In the genomic region with DNA sequence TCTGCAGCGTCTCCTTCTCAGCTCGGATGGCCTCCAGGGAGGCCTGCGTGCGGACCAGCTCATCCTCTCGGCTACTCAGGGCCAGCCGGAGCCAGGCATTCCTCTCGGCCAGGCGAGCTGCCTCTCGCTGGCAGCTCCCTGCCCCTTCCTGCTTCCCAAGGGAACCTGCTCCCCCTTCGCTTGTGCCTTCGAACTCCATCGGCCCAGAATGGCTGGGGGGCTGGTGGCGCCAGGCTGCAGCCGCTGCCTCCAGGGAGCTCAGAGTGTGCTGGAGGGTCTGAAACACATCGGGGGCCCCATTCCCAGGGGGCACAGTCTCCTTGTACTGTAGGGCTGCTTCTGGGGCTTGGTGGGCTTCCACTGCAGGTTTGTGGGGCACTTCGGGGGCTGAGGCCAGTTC, we compare ENCODE assay signal across 27 cellular contexts. TPM values are rescaled to one million over a fixed set of nuclear protein-coding genes. Genes with fewer than 3 reads are reported as not detected.
DNase-seq lines count a peak whose midpoint lies in the region; ATAC-seq, FAIRE-seq and TF ChIP-seq lines count a peak whose summit lies in the region.
"Had no signal": no experiment of that assay in that cellular context is flagged by ENCODE, and none has a peak within 500 bp of the region (broad histone marks: within the 10 kb centered on the region; RNA-seq: fewer than 3 reads in every experiment).

No MANE protein-coding gene starts in this region.

- peaks cover 13% of the 10 kb centered on the region for H3K9me3 ChIP-seq in left ventricle myocardium inferior (replicated peaks)
- H3K9me3 ChIP-seq in right atrium auricular region, result peaks cover 0 to 7% of the 10 kb centered on the region in 2 donors
- H3K9me3 ChIP-seq in H1 (ENCODE audit: insufficient read depth in 2 of 2, low read depth in 1 of 2, low read length in 1 of 2), result peaks cover 15 to 19% of the 10 kb centered on the region in 2 experiments; a peak in 3 of 4 replicates
- peaks cover 10% of the 10 kb centered on the region for H3K9me3 ChIP-seq in mesenchymal stem cell (ENCODE audit: control insufficient read depth, low read length)
- H3K9me3 ChIP-seq in upper lobe of left lung, result no peaks in the 10 kb centered on the region
- H3K9me3 ChIP-seq in PC-9 (ENCODE audit: insufficient read depth, low read depth), result no peaks in the 10 kb centered on the region
- H3K9me3 ChIP-seq: SJSA1 had no signal

- H3K4me3 ChIP-seq in left ventricle myocardium inferior (peak overlapping the region; percentile 71), right atrium auricular region (peak overlapping the region in 1 of 2 donors; percentile 49), H1 (ENCODE audit: extremely low read depth in 1 of 4, insufficient read depth in 2 of 4, low read depth in 3 of 4, low read length in 4 of 4) (no peak overlapping the region), mesenchymal stem cell (ENCODE audit: insufficient read depth in 1 of 2, low read depth in 1 of 2, low read length in 2 of 2) (no peak overlapping the region), upper lobe of left lung (peak overlapping the region; percentile 7 to 53 (median 44)), PC-9 (no peak overlapping the region)
- H3K4me3 ChIP-seq: SJSA1 had no signal

- H3K36me3 ChIP-seq in left ventricle myocardium inferior (peaks cover 16% of the 10 kb centered on the region), right atrium auricular region (no peaks in the 10 kb centered on the region), H1 (ENCODE audit: control insufficient read depth in 2 of 4, insufficient read depth in 4 of 4, low read length in 3 of 4) (peaks cover 0 to 13% (median 3%) of the 10 kb centered on the region in 4 experiments; a peak in 3 of 8 replicates), mesenchymal stem cell (ENCODE audit: control insufficient read depth in 1 of 2, insufficient read depth in 2 of 2, low read depth in 1 of 2, low read length in 2 of 2) (no peaks in the 10 kb centered on the region), upper lobe of left lung (peaks cover 0 to 12% (median 3%) of the 10 kb centered on the region in 4 donors), PC-9 (ENCODE audit: low read depth) (no peaks in the 10 kb centered on the region)
- H3K36me3 ChIP-seq: SJSA1 had no signal

- H4K91ac ChIP-seq in H1 (replicated peaks; ENCODE audit: insufficient read length, low read length) (no peak overlapping the region), mesenchymal stem cell (ENCODE audit: low read length) (peak overlapping the region; percentile 29)

- H4K5ac ChIP-seq in H1 (ENCODE audit: insufficient read length, low read depth, low read length), result no peak overlapping the region

- TF ChIP-seq POLR2A in H1 (IDR thresholded peaks at IDR 0.05; ENCODE audit: control extremely low read depth in 1 of 2, low read depth in 2 of 2, low read length in 2 of 2), result no peak
- TF ChIP-seq POLR2A in upper lobe of left lung (IDR thresholded peaks at IDR 0.05), result no peak

- H2BK12ac ChIP-seq in H1 (ENCODE audit: low read depth, low read length) (0 out of 2 replicates have a peak overlapping the region, but pooled peaks have one; percentile 27), mesenchymal stem cell (ENCODE audit: low read length in 2 of 2) (no peak overlapping the region)

- POLR2A ChIA-PET in H1 (lab: Charles Lee; ENCODE audit: partially characterized antibody) (interaction anchor here (0.9 to 12.8 kb wide), 7 partner anchors 14 to 202 kb away, joined by 3 to 113 read pairs (median 3); a partner anchor contains a TSS), PC-9 (lab: Charles Lee; ENCODE audit: unreplicated experiment) (no interaction called here)

- H4K8ac ChIP-seq in H1 (ENCODE audit: extremely low read depth, insufficient read depth, low read length) (no peak overlapping the region; the same call in 1 of the 2 replicates), mesenchymal stem cell (ENCODE audit: low read length) (no peak overlapping the region)

- H4K20me1 ChIP-seq in H1 (replicated peaks in 1 of 2; ENCODE audit: control insufficient read depth in 1 of 2, insufficient read depth in 2 of 2, low read length in 2 of 2) (no peaks in the 10 kb centered on the region), PC-9 (ENCODE audit: insufficient read depth) (no peaks in the 10 kb centered on the region)

- no TSS peak for BruUV-seq in PC-9 (replicated peaks; lab: Mats Ljungman, UMichigan)

- H2BK20ac ChIP-seq in H1 (ENCODE audit: low read length), result no peak overlapping the region

- no peak for TF ChIP-seq RAD21 in H1 (IDR thresholded peaks at IDR 0.05 in 1 of 2, conservative IDR thresholded peaks at IDR 0.05 in 1 of 2; ENCODE audit: low read depth in 2 of 2, low read length in 2 of 2)

- no peak overlapping the region for H3K56ac ChIP-seq in H1 (replicated peaks; ENCODE audit: insufficient read length, low read depth, low read length)

- H2AFZ ChIP-seq in H1 (ENCODE audit: low read length), result no peak overlapping the region
- H2AFZ ChIP-seq in mesenchymal stem cell (ENCODE audit: low read depth, low read length), result no peak overlapping the region
- no peak overlapping the region for H2AFZ ChIP-seq in PC-9

- DNase-seq in left ventricle myocardium inferior (no peak), right atrium auricular region (ENCODE audit: low spot score) (no peak), H1 (ENCODE audit: low read depth in 1 of 2, low spot score in 2 of 2) (no peak), mesenchymal stem cell (no peak), upper lobe of left lung (peak in 1 of 2 donors; percentile 59), NCI-H1417 treated with DMSO at 0.1 percent for 48 hours (lab: John Stamatoyannopoulos, UW) (no peak), PC-9 (no peak)
- DNase-seq: AML-193; Calu3; CD8-positive, alpha-beta memory T cell; GDM1; GOT3; KBM-7; MM.1S; NCI-H1048; NCI-H1436; NCI-H1930; NCI-H2227 treated with DMSO at 0.1 percent for 48 hours; NCI-H510A; NCI-H748 treated with DMSO at 0.1 percent for 48 hours had no signal

- TF ChIP-seq CTCF in left ventricle myocardium inferior (IDR thresholded peaks at IDR 0.05; ENCODE audit: borderline replicate concordance) (no peak), right atrium auricular region (IDR thresholded peaks at IDR 0.05) (no peak), H1 (IDR thresholded peaks at IDR 0.05; ENCODE audit: control extremely low read depth in 1 of 3, insufficient read depth in 1 of 3, low read depth in 1 of 3, low read length in 3 of 3) (no peak), upper lobe of left lung (IDR thresholded peaks at IDR 0.05) (no peak), PC-9 (conservative IDR thresholded peaks at IDR 0.05) (no peak)

- H2BK15ac ChIP-seq in H1 (ENCODE audit: low read length) (0 out of 2 replicates have a peak overlapping the region, but pooled peaks have one; percentile 29), mesenchymal stem cell (ENCODE audit: low read depth, poor library complexity, severe bottlenecking) (no peak overlapping the region)

- peaks cover 27% of the 10 kb centered on the region for H3F3A ChIP-seq in PC-9 (ENCODE audit: insufficient read depth, low read depth)

- H2BK5ac ChIP-seq in H1 (ENCODE audit: low read depth, low read length) (no peak overlapping the region), mesenchymal stem cell (ENCODE audit: low read depth, low read length, poor library complexity, severe bottlenecking) (no peak overlapping the region)

- H3K27ac ChIP-seq in left ventricle myocardium inferior (replicated peaks) (peak overlapping the region; percentile 90), right atrium auricular region (no peak overlapping the region), H1 (ENCODE audit: low read depth, low read length) (no peak overlapping the region), mesenchymal stem cell (ENCODE audit: low read length, poor library complexity, severe bottlenecking) (no peak overlapping the region), upper lobe of left lung (peak overlapping the region in 2 of 4 donors; percentile 54 to 86), PC-9 (no peak overlapping the region)
- H3K27ac ChIP-seq: C4-2B, SJSA1 had no signal

- H3K79me2 ChIP-seq in H1 (ENCODE audit: control insufficient read depth in 1 of 2, insufficient read depth in 2 of 2, low read length in 2 of 2) (peaks cover 0 to 2% of the 10 kb centered on the region in 2 experiments; a peak in 1 of 4 replicates), PC-9 (ENCODE audit: low read depth) (peaks cover 2% of the 10 kb centered on the region)

- no peak for TF ChIP-seq EP300 in H1 (IDR thresholded peaks at IDR 0.05; ENCODE audit: borderline replicate concordance in 1 of 2, low read depth in 2 of 2, low read length in 2 of 2)
- TF ChIP-seq EP300 in upper lobe of left lung (IDR thresholded peaks at IDR 0.05), result no peak

- H3K14ac ChIP-seq in H1 (ENCODE audit: insufficient read length) (no peak overlapping the region), mesenchymal stem cell (ENCODE audit: low read length in 2 of 2) (no peak overlapping the region)

- intact Hi-C loops in left ventricle myocardium inferior (cut with micrococcal nuclease) (no loop called here), PC-9 (cut with micrococcal nuclease; ENCODE audit: unreplicated experiment) (loop anchor here (5.0 kb wide), 1 partner anchor 35 kb away; a partner anchor contains a TSS)

- H3K4me1 ChIP-seq in left ventricle myocardium inferior (peaks cover 23% of the 10 kb centered on the region), right atrium auricular region (peaks cover 0 to under 1% of the 10 kb centered on the region in 2 donors), H1 (replicated peaks in 1 of 4; ENCODE audit: control insufficient read depth in 3 of 4, insufficient read depth in 4 of 4, low read length in 3 of 4) (peaks cover 0 to 5% (median 1%) of the 10 kb centered on the region in 4 experiments; a peak in 4 of 7 replicates), mesenchymal stem cell (ENCODE audit: control insufficient read depth, insufficient read depth, low read depth, low read length) (no peaks in the 10 kb centered on the region), upper lobe of left lung (peaks cover 0 to 23% (median 12%) of the 10 kb centered on the region in 4 donors), PC-9 (replicated peaks; ENCODE audit: insufficient read depth) (peaks cover 28% of the 10 kb centered on the region)
- H3K4me1 ChIP-seq: SJSA1 had no signal

- no peak overlapping the region for H3K4me2 ChIP-seq in H1 (ENCODE audit: insufficient read depth in 1 of 2, low read depth in 2 of 2, low read length in 2 of 2)
- H3K4me2 ChIP-seq in mesenchymal stem cell (ENCODE audit: low read length, poor library complexity, severe bottlenecking), result no peak overlapping the region
- no peak overlapping the region for H3K4me2 ChIP-seq in PC-9

- H2AK5ac ChIP-seq in H1 (ENCODE audit: low read depth, low read length) (no peak overlapping the region), mesenchymal stem cell (ENCODE audit: low read length, severe bottlenecking) (no peak overlapping the region)

- ATAC-seq in upper lobe of left lung (ENCODE audit: low FRiP score in 2 of 2), result no peak
- ATAC-seq in HG02571 (IDR thresholded peaks at IDR 0.05; ENCODE audit: unreplicated experiment), result no peak

- no peaks in the 10 kb centered on the region for H3K23me2 ChIP-seq in H1 (ENCODE audit: low read depth, low read length)

- H3K18ac ChIP-seq in H1 (ENCODE audit: extremely low read depth, low read length) (no peak overlapping the region; the same call in 1 of the 2 replicates), mesenchymal stem cell (ENCODE audit: low read depth in 1 of 2, low read length in 2 of 2) (no peak overlapping the region)

- H3K9me2 ChIP-seq in PC-9 (ENCODE audit: insufficient read depth), result no peaks in the 10 kb centered on the region

- H3K9ac ChIP-seq in H1 (replicated peaks in 1 of 4; ENCODE audit: extremely low read depth in 1 of 4, low read depth in 3 of 4, low read length in 3 of 4), result no peak overlapping the region
- no peak overlapping the region for H3K9ac ChIP-seq in mesenchymal stem cell (ENCODE audit: low read length)

- H3K79me1 ChIP-seq in H1 (ENCODE audit: low read depth, low read length) (no peaks in the 10 kb centered on the region), mesenchymal stem cell (replicated peaks; ENCODE audit: low read length, poor library complexity, severe bottlenecking) (peaks cover under 1% of the 10 kb centered on the region)

- no peak for FAIRE-seq in H1 (lab: Jason Lieb, UNC)
- FAIRE-seq: GM19239 had no signal

- no peak overlapping the region for H3K4ac ChIP-seq in H1 (replicated peaks; ENCODE audit: insufficient read length, low read depth, low read length)
- no peak overlapping the region for H3K4ac ChIP-seq in mesenchymal stem cell (ENCODE audit: low read depth in 1 of 2, low read length in 2 of 2)

- H3K23ac ChIP-seq in H1 (ENCODE audit: insufficient read length), result no peak overlapping the region
- H3K23ac ChIP-seq in mesenchymal stem cell (ENCODE audit: low read length in 2 of 2), result no peak overlapping the region

- WGBS in H1 (ENCODE audit: extremely low coverage in 1 of 2, insufficient coverage in 1 of 2, insufficient read length in 1 of 2, insufficient replicate concordance in 2 of 2, low coverage in 1 of 2, low lambda C conversion rate in 2 of 2, missing lambda C conversion rate in 1 of 2), 2 experiments, result 88% methylated on average over 15 of the region's 16 CpGs; no CpG with 5 or more reads in 1 of the 2 experiments
- 81% methylated on average over 16 of the region's 16 CpGs for WGBS in mesenchymal stem cell
- WGBS in upper lobe of left lung, 2 donors, result 45 to 64% methylated on average over 13 to 16 of the region's 16 CpGs

- CTCF ChIA-PET in H1 (lab: Charles Lee; ENCODE audit: partially characterized antibody), result interaction anchor here (0.7 to 5.3 kb wide), 9 partner anchors 13 to 71 kb away, joined by 3 to 56 read pairs (median 4); a partner anchor contains a TSS
- CTCF ChIA-PET in PC-9 (lab: Charles Lee), result no interaction called here

- H3K27me3 ChIP-seq in left ventricle myocardium inferior (ENCODE audit: low read depth) (no peaks in the 10 kb centered on the region), right atrium auricular region (no peaks in the 10 kb centered on the region), H1 (replicated peaks in 1 of 4; ENCODE audit: control insufficient read depth in 3 of 4, extremely low read depth in 1 of 4, insufficient read depth in 3 of 4, low read length in 3 of 4) (no peaks in the 10 kb centered on the region), mesenchymal stem cell (ENCODE audit: control insufficient read depth in 1 of 2, insufficient read depth in 1 of 2, low read length in 2 of 2) (peaks cover 0 to 2% of the 10 kb centered on the region in 2 experiments), upper lobe of left lung (no peaks in the 10 kb centered on the region), PC-9 (ENCODE audit: insufficient read depth, low read depth) (no peaks in the 10 kb centered on the region)
- H3K27me3 ChIP-seq: SJSA1 had no signal

- H2BK120ac ChIP-seq in H1 (replicated peaks; ENCODE audit: low read depth, low read length) (no peak overlapping the region), mesenchymal stem cell (ENCODE audit: low read depth, low read length) (no peak overlapping the region)

RNA-seq across cellular contexts. Expression of a gene that starts 2.0 kb away (rescaled TPM):
- total RNA-seq in left ventricle myocardium inferior, result 7.0 TPM
- total RNA-seq in right atrium auricular region, result 1 to 10 TPM; 4.3 to 6.6 TPM
- total RNA-seq in H1 (2021; fragmentation: NEBNext Ultra II Directional; extraction: Animal tissue kit (Norgen Biotek cat#: 25700)), result 6.5 and 7.5 TPM in 2 replicates
- 5.0 and 5.7 TPM in 2 replicates for polyA plus RNA-seq in H1 (2011; rRNA removed)
- polyA plus RNA-seq in H1 (2011; cell fraction: cytosol; rRNA removed), result 7.1 TPM
- polyA plus RNA-seq in H1 (2011; cell fraction: nucleus; rRNA removed), result 20.9 TPM
- 3.0 to 7.7 TPM (median 6.3 TPM) in 4 replicates for polyA plus RNA-seq in H1 (2012, experiment 1 of 2)
- 4.8 TPM for polyA plus RNA-seq in H1 (2012, experiment 2 of 2)
- polyA plus RNA-seq in H1 (2013, experiment 1 of 2), result 4.7 TPM
- 3.2 TPM for polyA plus RNA-seq in H1 (2013, experiment 2 of 2)
- polyA minus RNA-seq in H1 (2011; rRNA and poly(A)+ RNA removed), result 3.2 and 4.3 TPM in 2 replicates
- 2.9 TPM for polyA minus RNA-seq in H1 (2011; cell fraction: cytosol; rRNA and poly(A)+ RNA removed)
- polyA minus RNA-seq in H1 (2011; cell fraction: nucleus; rRNA and poly(A)+ RNA removed), result 6.2 TPM
- polyA plus RNA-seq in mesenchymal stem cell (2013, experiment 1 of 2), result not detected
- polyA plus RNA-seq in mesenchymal stem cell (2013, experiment 2 of 2), result not detected
- total RNA-seq in upper lobe of left lung, result 10 to 100 TPM in 4 of 6 donors, 1 to 10 TPM in 2; 9.1 to 21.4 (median 10.7) TPM
- total RNA-seq in PC-9 (2021), result not detected in 2 replicates
- total RNA-seq: A172, Daoy, SJSA1 had no signal
- polyA plus RNA-seq: AG04450; CD8-positive, alpha-beta memory T cell had no signal

RNA-seq across cellular contexts. Expression of a gene that starts 4.7 kb away (rescaled TPM):
- 72.7 TPM for total RNA-seq in left ventricle myocardium inferior
- 10 to 100 TPM; 67.9 to 71.7 TPM for total RNA-seq in right atrium auricular region
- total RNA-seq in H1 (2021; fragmentation: NEBNext Ultra II Directional; extraction: Animal tissue kit (Norgen Biotek cat#: 25700)), result 127 and 134 TPM in 2 replicates
- polyA plus RNA-seq in H1 (2011; rRNA removed), result 133 and 153 TPM in 2 replicates
- polyA plus RNA-seq in H1 (2011; cell fraction: cytosol; rRNA removed), result 175 TPM
- polyA plus RNA-seq in H1 (2011; cell fraction: nucleus; rRNA removed), result 164 TPM
- polyA plus RNA-seq in H1 (2012, experiment 1 of 2), result 122 to 160 TPM (median 149 TPM) in 4 replicates
- 178 TPM for polyA plus RNA-seq in H1 (2012, experiment 2 of 2)
- 122 TPM for polyA plus RNA-seq in H1 (2013, experiment 1 of 2)
- 117 TPM for polyA plus RNA-seq in H1 (2013, experiment 2 of 2)
- polyA minus RNA-seq in H1 (2011; rRNA and poly(A)+ RNA removed), result 47.9 and 65.4 TPM in 2 replicates
- 44.4 TPM for polyA minus RNA-seq in H1 (2011; cell fraction: cytosol; rRNA and poly(A)+ RNA removed)
- 31.5 TPM for polyA minus RNA-seq in H1 (2011; cell fraction: nucleus; rRNA and poly(A)+ RNA removed)
- 100 TPM for polyA plus RNA-seq in mesenchymal stem cell (2013, experiment 1 of 2)
- polyA plus RNA-seq in mesenchymal stem cell (2013, experiment 2 of 2), result 103 TPM
- 10 to 100 TPM; 45.1 to 95.3 (median 82.3) TPM for total RNA-seq in upper lobe of left lung
- 127 and 152 TPM in 2 replicates for total RNA-seq in PC-9 (2021)

RNA-seq across cellular contexts. Expression of a gene that starts 16.8 kb away (rescaled TPM):
- total RNA-seq in left ventricle myocardium inferior (60.1 TPM), right atrium auricular region (10 to 100 TPM; 63.6 to 69.7 TPM), upper lobe of left lung (10 to 100 TPM; 55.5 to 86.8 (median 63.1) TPM), PC-9 (2021) (90.8 and 112 TPM in 2 replicates)
- 114 and 121 TPM in 2 replicates for total RNA-seq in H1 (2021; fragmentation: NEBNext Ultra II Directional; extraction: Animal tissue kit (Norgen Biotek cat#: 25700))
- polyA plus RNA-seq in H1 (2011; rRNA removed), result 99.7 and 147 TPM in 2 replicates
- 99.1 TPM for polyA plus RNA-seq in H1 (2011; cell fraction: cytosol; rRNA removed)
- 109 TPM for polyA plus RNA-seq in H1 (2011; cell fraction: nucleus; rRNA removed)
- 37.1 to 70.0 TPM (median 67.4 TPM) in 4 replicates for polyA plus RNA-seq in H1 (2012, experiment 1 of 2)
- 49.4 TPM for polyA plus RNA-seq in H1 (2012, experiment 2 of 2)
- 80.9 TPM for polyA plus RNA-seq in H1 (2013, experiment 1 of 2)
- 80.6 TPM for polyA plus RNA-seq in H1 (2013, experiment 2 of 2)
- 13.6 and 23.1 TPM in 2 replicates for polyA minus RNA-seq in H1 (2011; rRNA and poly(A)+ RNA removed)
- polyA minus RNA-seq in H1 (2011; cell fraction: cytosol; rRNA and poly(A)+ RNA removed), result 72.8 TPM
- polyA minus RNA-seq in H1 (2011; cell fraction: nucleus; rRNA and poly(A)+ RNA removed), result 43.6 TPM
- 47.1 TPM for polyA plus RNA-seq in mesenchymal stem cell (2013, experiment 1 of 2)
- polyA plus RNA-seq in mesenchymal stem cell (2013, experiment 2 of 2), result 46.4 TPM

RNA-seq across cellular contexts. Expression of a gene that starts 19.1 kb away (rescaled TPM):
- 0.11 TPM for total RNA-seq in left ventricle myocardium inferior
- total RNA-seq in right atrium auricular region, result under 1 TPM in 1 of 2 donors, not detected in 1; 0.51 TPM
- 6.1 and 6.8 TPM in 2 replicates for total RNA-seq in H1 (2021; fragmentation: NEBNext Ultra II Directional; extraction: Animal tissue kit (Norgen Biotek cat#: 25700))
- polyA plus RNA-seq in H1 (2011; rRNA removed), result 9.6 and 14.2 TPM in 2 replicates
- 7.4 TPM for polyA plus RNA-seq in H1 (2011; cell fraction: cytosol; rRNA removed)
- 23.9 TPM for polyA plus RNA-seq in H1 (2011; cell fraction: nucleus; rRNA removed)
- polyA plus RNA-seq in H1 (2012, experiment 1 of 2), result 6.3 to 9.3 TPM (median 8.4 TPM) in 4 replicates
- 5.2 TPM for polyA plus RNA-seq in H1 (2012, experiment 2 of 2)
- 5.3 TPM for polyA plus RNA-seq in H1 (2013, experiment 1 of 2)
- 4.5 TPM for polyA plus RNA-seq in H1 (2013, experiment 2 of 2)
- 3.7 and 4.0 TPM in 2 replicates for polyA minus RNA-seq in H1 (2011; rRNA and poly(A)+ RNA removed)
- polyA minus RNA-seq in H1 (2011; cell fraction: cytosol; rRNA and poly(A)+ RNA removed), result 3.3 TPM
- polyA minus RNA-seq in H1 (2011; cell fraction: nucleus; rRNA and poly(A)+ RNA removed), result 10.3 TPM
- 0.36 TPM for polyA plus RNA-seq in mesenchymal stem cell (2013, experiment 1 of 2)
- polyA plus RNA-seq in mesenchymal stem cell (2013, experiment 2 of 2), result 0.34 TPM
- total RNA-seq in upper lobe of left lung, result 10 to 100 TPM in 1 of 6 donors, 1 to 10 TPM in 3, under 1 TPM in 2; 0.57 to 13.6 (median 1.4) TPM
- 0.65 and 1.2 TPM in 2 replicates for total RNA-seq in PC-9 (2021)

RNA-seq across cellular contexts. Expression of a gene that starts 36.5 kb away (rescaled TPM):
- total RNA-seq in left ventricle myocardium inferior (21.2 TPM), right atrium auricular region (1 to 10 TPM; 5.9 to 8.2 TPM), upper lobe of left lung (10 to 100 TPM; 12.3 to 37.7 (median 25.8) TPM), PC-9 (2021) (30.6 and 34.5 TPM in 2 replicates)
- 32.1 and 32.6 TPM in 2 replicates for total RNA-seq in H1 (2021; fragmentation: NEBNext Ultra II Directional; extraction: Animal tissue kit (Norgen Biotek cat#: 25700))
- polyA plus RNA-seq in H1 (2011; rRNA removed), result 13.3 and 20.2 TPM in 2 replicates
- polyA plus RNA-seq in H1 (2011; cell fraction: cytosol; rRNA removed), result 16.3 TPM
- polyA plus RNA-seq in H1 (2011; cell fraction: nucleus; rRNA removed), result 22.8 TPM
- polyA plus RNA-seq in H1 (2012, experiment 1 of 2), result 19.9 to 30.6 TPM (median 26.6 TPM) in 4 replicates
- 97.2 TPM for polyA plus RNA-seq in H1 (2012, experiment 2 of 2)
- 47.9 TPM for polyA plus RNA-seq in H1 (2013, experiment 1 of 2)
- polyA plus RNA-seq in H1 (2013, experiment 2 of 2), result 47.4 TPM
- polyA minus RNA-seq in H1 (2011; rRNA and poly(A)+ RNA removed), result 3.2 and 5.0 TPM in 2 replicates
- polyA minus RNA-seq in H1 (2011; cell fraction: cytosol; rRNA and poly(A)+ RNA removed), result 10.0 TPM
- polyA minus RNA-seq in H1 (2011; cell fraction: nucleus; rRNA and poly(A)+ RNA removed), result 10.5 TPM
- 49.4 TPM for polyA plus RNA-seq in mesenchymal stem cell (2013, experiment 1 of 2)
- polyA plus RNA-seq in mesenchymal stem cell (2013, experiment 2 of 2), result 49.0 TPM

Comparison
In these comparisons a context has a peak if more than half of its experiments do, and no peak if none do; other contexts are left out.
1. H3K4me3 ChIP-seq: peak in left ventricle myocardium inferior (single experiment) and upper lobe of left lung (4 of 4); none in H1 (0 of 4), mesenchymal stem cell (0 of 2) and PC-9 (single experiment).